ENCODE assay signal across 1 cellular context in the genomic region with DNA sequence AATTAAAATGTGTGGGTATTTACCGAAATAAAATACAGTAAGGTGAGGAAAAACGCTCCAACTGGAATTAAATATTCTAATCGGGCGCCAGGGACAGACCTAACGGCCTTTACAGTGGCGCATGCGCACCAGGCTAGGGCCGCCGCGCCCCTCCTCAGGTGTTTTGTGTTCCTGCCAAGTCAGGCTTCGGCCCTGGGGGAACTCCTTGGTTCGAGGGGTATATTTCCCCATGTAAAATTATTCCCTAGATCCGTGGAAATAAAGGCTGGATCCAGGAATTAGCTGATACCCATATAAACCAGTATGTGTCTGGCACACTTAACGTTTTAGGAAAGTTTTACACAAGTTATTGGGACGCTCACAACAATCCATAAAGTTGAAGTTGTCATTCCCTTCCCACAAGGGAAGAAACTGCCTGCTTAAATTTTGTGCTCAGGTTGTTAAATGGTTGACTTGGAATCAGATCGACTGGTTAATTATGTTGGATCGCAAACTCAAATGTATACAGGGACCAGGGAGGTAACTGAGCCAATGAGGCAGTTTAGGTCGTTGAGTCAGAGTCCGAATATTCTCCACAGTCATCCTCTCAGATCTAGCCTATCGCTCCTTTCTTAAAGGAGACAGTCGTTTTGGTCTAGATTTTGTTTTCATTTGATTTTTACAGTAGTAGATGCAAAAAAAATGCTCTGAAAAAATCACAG.
TF ChIP-seq lines count a peak whose summit lies in the region.

No MANE protein-coding gene starts in this region.

TF ChIP-seq in K562, 482 proteins besides CTCF, POLR2A, EP300 and RAD21 (continued from another document):
- TF ChIP-seq, protein P1, sequence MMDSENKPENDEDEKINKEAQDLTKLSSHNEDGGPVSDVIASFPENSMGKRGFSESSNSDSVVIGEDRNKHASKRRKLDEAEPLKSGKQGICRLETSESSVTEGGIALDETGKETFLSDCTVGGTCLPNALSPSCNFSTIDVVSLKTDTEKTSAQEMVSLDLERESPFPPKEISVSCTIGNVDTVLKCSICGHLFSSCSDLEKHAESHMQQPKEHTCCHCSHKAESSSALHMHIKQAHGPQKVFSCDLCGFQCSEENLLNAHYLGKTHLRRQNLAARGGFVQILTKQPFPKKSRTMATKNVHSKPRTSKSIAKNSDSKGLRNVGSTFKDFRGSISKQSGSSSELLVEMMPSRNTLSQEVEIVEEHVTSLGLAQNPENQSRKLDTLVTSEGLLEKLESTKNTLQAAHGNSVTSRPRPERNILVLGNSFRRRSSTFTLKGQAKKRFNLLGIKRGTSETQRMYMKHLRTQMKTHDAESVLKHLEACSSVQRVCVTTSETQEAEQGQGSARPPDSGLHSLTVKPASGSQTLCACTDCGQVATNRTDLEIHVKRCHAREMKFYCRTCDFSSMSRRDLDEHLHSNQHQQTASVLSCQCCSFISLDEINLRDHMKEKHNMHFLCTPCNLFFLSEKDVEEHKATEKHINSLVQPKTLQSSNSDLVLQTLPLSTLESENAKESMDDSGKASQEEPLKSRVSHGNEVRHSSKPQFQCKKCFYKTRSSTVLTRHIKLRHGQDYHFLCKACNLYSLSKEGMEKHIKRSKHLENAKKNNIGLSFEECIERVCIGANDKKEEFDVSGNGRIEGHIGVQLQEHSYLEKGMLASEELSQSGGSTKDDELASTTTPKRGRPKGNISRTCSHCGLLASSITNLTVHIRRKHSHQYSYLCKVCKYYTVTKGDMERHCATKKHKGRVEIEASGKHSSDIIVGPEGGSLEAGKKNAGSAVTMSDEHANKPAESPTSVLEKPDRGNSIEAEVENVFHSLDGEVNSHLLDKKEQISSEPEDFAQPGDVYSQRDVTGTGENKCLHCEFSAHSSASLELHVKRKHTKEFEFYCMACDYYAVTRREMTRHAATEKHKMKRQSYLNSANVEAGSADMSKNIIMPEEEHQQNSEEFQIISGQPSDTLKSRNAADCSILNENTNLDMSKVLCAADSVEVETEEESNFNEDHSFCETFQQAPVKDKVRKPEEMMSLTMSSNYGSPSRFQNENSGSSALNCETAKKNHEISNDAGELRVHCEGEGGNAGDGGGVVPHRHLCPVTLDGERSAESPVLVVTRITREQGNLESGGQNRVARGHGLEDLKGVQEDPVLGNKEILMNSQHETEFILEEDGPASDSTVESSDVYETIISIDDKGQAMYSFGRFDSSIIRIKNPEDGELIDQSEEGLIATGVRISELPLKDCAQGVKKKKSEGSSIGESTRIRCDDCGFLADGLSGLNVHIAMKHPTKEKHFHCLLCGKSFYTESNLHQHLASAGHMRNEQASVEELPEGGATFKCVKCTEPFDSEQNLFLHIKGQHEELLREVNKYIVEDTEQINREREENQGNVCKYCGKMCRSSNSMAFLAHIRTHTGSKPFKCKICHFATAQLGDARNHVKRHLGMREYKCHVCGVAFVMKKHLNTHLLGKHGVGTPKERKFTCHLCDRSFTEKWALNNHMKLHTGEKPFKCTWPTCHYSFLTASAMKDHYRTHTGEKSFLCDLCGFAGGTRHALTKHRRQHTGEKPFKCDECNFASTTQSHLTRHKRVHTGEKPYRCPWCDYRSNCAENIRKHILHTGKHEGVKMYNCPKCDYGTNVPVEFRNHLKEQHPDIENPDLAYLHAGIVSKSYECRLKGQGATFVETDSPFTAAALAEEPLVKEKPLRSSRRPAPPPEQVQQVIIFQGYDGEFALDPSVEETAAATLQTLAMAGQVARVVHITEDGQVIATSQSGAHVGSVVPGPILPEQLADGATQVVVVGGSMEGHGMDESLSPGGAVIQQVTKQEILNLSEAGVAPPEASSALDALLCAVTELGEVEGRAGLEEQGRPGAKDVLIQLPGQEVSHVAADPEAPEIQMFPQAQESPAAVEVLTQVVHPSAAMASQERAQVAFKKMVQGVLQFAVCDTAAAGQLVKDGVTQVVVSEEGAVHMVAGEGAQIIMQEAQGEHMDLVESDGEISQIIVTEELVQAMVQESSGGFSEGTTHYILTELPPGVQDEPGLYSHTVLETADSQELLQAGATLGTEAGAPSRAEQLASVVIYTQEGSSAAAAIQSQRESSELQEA (IDR thresholded peaks at IDR 0.05; ENCODE audit: low read depth): no peak
- TF ChIP-seq, protein P2, sequence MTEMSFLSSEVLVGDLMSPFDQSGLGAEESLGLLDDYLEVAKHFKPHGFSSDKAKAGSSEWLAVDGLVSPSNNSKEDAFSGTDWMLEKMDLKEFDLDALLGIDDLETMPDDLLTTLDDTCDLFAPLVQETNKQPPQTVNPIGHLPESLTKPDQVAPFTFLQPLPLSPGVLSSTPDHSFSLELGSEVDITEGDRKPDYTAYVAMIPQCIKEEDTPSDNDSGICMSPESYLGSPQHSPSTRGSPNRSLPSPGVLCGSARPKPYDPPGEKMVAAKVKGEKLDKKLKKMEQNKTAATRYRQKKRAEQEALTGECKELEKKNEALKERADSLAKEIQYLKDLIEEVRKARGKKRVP (CRISPR knock-in tag; IDR thresholded peaks at IDR 0.05): no peak
- TF ChIP-seq, protein P3, sequence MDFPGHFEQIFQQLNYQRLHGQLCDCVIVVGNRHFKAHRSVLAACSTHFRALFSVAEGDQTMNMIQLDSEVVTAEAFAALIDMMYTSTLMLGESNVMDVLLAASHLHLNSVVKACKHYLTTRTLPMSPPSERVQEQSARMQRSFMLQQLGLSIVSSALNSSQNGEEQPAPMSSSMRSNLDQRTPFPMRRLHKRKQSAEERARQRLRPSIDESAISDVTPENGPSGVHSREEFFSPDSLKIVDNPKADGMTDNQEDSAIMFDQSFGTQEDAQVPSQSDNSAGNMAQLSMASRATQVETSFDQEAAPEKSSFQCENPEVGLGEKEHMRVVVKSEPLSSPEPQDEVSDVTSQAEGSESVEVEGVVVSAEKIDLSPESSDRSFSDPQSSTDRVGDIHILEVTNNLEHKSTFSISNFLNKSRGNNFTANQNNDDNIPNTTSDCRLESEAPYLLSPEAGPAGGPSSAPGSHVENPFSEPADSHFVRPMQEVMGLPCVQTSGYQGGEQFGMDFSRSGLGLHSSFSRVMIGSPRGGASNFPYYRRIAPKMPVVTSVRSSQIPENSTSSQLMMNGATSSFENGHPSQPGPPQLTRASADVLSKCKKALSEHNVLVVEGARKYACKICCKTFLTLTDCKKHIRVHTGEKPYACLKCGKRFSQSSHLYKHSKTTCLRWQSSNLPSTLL (IDR thresholded peaks at IDR 0.05): no peak
- TF ChIP-seq, protein P4, sequence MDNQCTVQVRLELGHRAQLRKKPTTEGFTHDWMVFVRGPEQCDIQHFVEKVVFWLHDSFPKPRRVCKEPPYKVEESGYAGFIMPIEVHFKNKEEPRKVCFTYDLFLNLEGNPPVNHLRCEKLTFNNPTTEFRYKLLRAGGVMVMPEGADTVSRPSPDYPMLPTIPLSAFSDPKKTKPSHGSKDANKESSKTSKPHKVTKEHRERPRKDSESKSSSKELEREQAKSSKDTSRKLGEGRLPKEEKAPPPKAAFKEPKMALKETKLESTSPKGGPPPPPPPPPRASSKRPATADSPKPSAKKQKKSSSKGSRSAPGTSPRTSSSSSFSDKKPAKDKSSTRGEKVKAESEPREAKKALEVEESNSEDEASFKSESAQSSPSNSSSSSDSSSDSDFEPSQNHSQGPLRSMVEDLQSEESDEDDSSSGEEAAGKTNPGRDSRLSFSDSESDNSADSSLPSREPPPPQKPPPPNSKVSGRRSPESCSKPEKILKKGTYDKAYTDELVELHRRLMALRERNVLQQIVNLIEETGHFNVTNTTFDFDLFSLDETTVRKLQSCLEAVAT (IDR thresholded peaks at IDR 0.05): no peak
- TF ChIP-seq MYC (IDR thresholded peaks at IDR 0.05; ENCODE audit: low read depth, low read length): no peak
- TF ChIP-seq MYC (CRISPR knock-in tag; IDR thresholded peaks at IDR 0.05; ENCODE audit: borderline replicate concordance, low read depth): no peak
- TF ChIP-seq CCNT2 (IDR thresholded peaks at IDR 0.05; ENCODE audit: borderline replicate concordance, extremely low read depth, insufficient read length, low read depth, low read length): no peak
- TF ChIP-seq ZNF780A (CRISPR knock-in tag; IDR thresholded peaks at IDR 0.05): no peak
- no peak for TF ChIP-seq TRIM24 (IDR thresholded peaks at IDR 0.05)
- TF ChIP-seq SRSF7 (optimal IDR thresholded peaks at IDR 0.05; ENCODE audit: low read depth, low read length): no peak
- TF ChIP-seq GTF2E2 (tag; IDR thresholded peaks at IDR 0.05): peak; percentile 88
- no peak for TF ChIP-seq ZNF79 (CRISPR knock-in tag; IDR thresholded peaks at IDR 0.05; ENCODE audit: low read depth)
- no peak for TF ChIP-seq PML (IDR thresholded peaks at IDR 0.05; ENCODE audit: low read length)
- TF ChIP-seq FOXM1 (IDR thresholded peaks at IDR 0.05; ENCODE audit: low read depth): peak; percentile 65
- TF ChIP-seq FOXM1 (CRISPR knock-in tag; IDR thresholded peaks at IDR 0.05; ENCODE audit: low read depth): no peak
- TF ChIP-seq PTRF (tag; IDR thresholded peaks at IDR 0.05): no peak
- TF ChIP-seq CBX1 (IDR thresholded peaks at IDR 0.05; ENCODE audit: low read depth): no peak
TF ChIP-seq in K562: peak in this region for 62.
